ENCODE assay signal across 15 cellular contexts in the genomic region with DNA sequence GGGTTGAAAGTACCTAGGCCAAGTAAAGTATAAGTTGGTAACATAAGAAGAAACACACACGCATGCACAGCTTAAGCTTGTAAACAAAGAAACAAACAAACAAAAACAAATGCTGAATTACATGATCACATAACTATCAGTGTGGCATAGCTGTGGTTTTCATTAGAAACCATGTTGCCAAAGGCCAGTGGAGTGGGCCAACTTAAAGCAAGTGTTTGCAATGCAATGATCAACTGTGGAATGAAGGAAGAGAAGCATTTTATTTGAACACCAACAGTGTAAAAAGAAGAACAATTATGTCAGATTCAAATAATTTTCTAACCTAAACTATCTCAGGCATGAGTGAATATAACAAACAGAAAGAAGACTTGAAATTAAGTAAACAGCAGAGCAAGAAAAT.
DNase-seq lines count a peak whose midpoint lies in the region; ATAC-seq lines count a peak whose summit lies in the region.
"Had no signal": no experiment of that assay in that cellular context is flagged by ENCODE, and none has a peak within 500 bp of the region (broad histone marks: within the 10 kb centered on the region; RNA-seq: fewer than 3 reads in every experiment).

No MANE protein-coding gene starts in this region.

- DNase-seq in GM03348 (ENCODE audit: low spot score) = peak; percentile 15
- DNase-seq in astrocyte of the hippocampus (ENCODE audit: low read depth, low spot score) = peak; percentile 29
- DNase-seq in fibroblast of peridontal ligament (ENCODE audit: extremely low read depth) = peak; percentile 26
- no peak for DNase-seq in activated effector memory CD4-positive, alpha-beta T cell treated with Interleukin-2 at 50 U/mL for 16 hours
- DNase-seq in MV-4-11 (lab: John Stamatoyannopoulos, UW) = no peak
- DNase-seq: Caco-2; CD4-positive, CD25-positive, alpha-beta regulatory T cell; CD8-positive, alpha-beta T cell; DMS153; DND-41; GM23248; H7; HCEC 1CT had no signal

- no peak for ATAC-seq in HG03342 (IDR thresholded peaks at IDR 0.05; ENCODE audit: unreplicated experiment)
- ATAC-seq: CD8-positive, alpha-beta T cell; GM12878 had no signal

Comparison
In these comparisons a context has a peak if more than half of its experiments do, and no peak if none do; other contexts are left out.
1. DNase-seq: peak in GM03348 (single experiment), astrocyte of the hippocampus (single experiment) and fibroblast of peridontal ligament (single experiment); none in activated effector memory CD4-positive, alpha-beta T cell treated with Interleukin-2 at 50 U/mL for 16 hours (single experiment) and MV-4-11 (single experiment).